In genomic region chr1:19311503-19311930, GRCh38 we compare ENCODE assay signal across 8 cellular contexts. TPM values are rescaled to one million over a fixed set of nuclear protein-coding genes. Genes with fewer than 3 reads are reported as not detected.
DNase-seq lines count a peak whose midpoint lies in the region; ATAC-seq and TF ChIP-seq lines count a peak whose summit lies in the region.

No MANE protein-coding gene starts in this region.

- H3K36me3 ChIP-seq in WERI-Rb-1: peaks cover 44% of the 10 kb centered on the region

- H3K27me3 Mint-ChIP-seq in progenitor cell of endocrine pancreas: no peaks in the 10 kb centered on the region

- H3K4me3 Mint-ChIP-seq in progenitor cell of endocrine pancreas (ENCODE audit: low read depth): peak overlapping the region; percentile 88

- TF ChIP-seq CTCF in GM12865 (IDR thresholded peaks at IDR 0.05; ENCODE audit: insufficient read depth, low read depth, low read length, missing control alignments): no peak
- TF ChIP-seq CTCF in WERI-Rb-1 (IDR thresholded peaks at IDR 0.05; ENCODE audit: low read depth, low read length): no peak
- no peak for TF ChIP-seq CTCF in fibroblast of villous mesenchyme (IDR thresholded peaks at IDR 0.05; ENCODE audit: insufficient read depth, low read depth, low read length)
- TF ChIP-seq CTCF in progenitor cell of endocrine pancreas (IDR thresholded peaks at IDR 0.05; ENCODE audit: unreplicated experiment): no peak

- no peaks in the 10 kb centered on the region for H3K9me3 ChIP-seq in WERI-Rb-1 (ENCODE audit: severe bottlenecking)

- peak overlapping the region; percentile 89 for H3K27ac ChIP-seq in WERI-Rb-1

- no peaks in the 10 kb centered on the region for H3K9me3 Mint-ChIP-seq in progenitor cell of endocrine pancreas (ENCODE audit: low read depth)

- DNase-seq in GM12865 (ENCODE audit: low read depth) (no peak), WERI-Rb-1 (peak; percentile 29), fibroblast of villous mesenchyme (ENCODE audit: low read depth) (no peak), progenitor cell of endocrine pancreas (ENCODE audit: low spot score, unreplicated experiment) (no peak), SHP77 (lab: John Stamatoyannopoulos, UW) (no peak), globus pallidus (ENCODE audit: low spot score) (no peak)

- ATAC-seq in HG02973 (IDR thresholded peaks at IDR 0.05; ENCODE audit: unreplicated experiment): peak; percentile 12
- no peak for ATAC-seq in GM21528 (IDR thresholded peaks at IDR 0.05; ENCODE audit: low FRiP score, unreplicated experiment)

- H3K36me3 Mint-ChIP-seq in progenitor cell of endocrine pancreas (ENCODE audit: insufficient read depth): peaks cover 12% of the 10 kb centered on the region

- peak overlapping the region; percentile 80 for H3K4me3 ChIP-seq in GM12865 (ENCODE audit: low read depth, low read length)
- H3K4me3 ChIP-seq in WERI-Rb-1 (ENCODE audit: low read depth, low read length): peak overlapping the region; percentile 86
- peak overlapping the region; percentile 84 for H3K4me3 ChIP-seq in fibroblast of villous mesenchyme (ENCODE audit: low read depth, low read length)

- peaks cover 15% of the 10 kb centered on the region for H3K4me1 Mint-ChIP-seq in progenitor cell of endocrine pancreas (ENCODE audit: low read depth)

- peak overlapping the region; percentile 79 for H3K27ac Mint-ChIP-seq in progenitor cell of endocrine pancreas

- H3K27me3 ChIP-seq in WERI-Rb-1 (ENCODE audit: insufficient read depth, low read depth, severe bottlenecking): no peaks in the 10 kb centered on the region

RNA-seq across cellular contexts. Expression of gene AKR7A2, which starts 0.4 kb away (rescaled TPM):
- total RNA-seq in fibroblast of villous mesenchyme: 55.3 and 57.3 TPM in 2 replicates
- 53.7 and 55.8 TPM in 2 replicates for total RNA-seq in progenitor cell of endocrine pancreas

RNA-seq across cellular contexts. Expression of gene SLC66A1, which starts 0.6 kb away (rescaled TPM):
- total RNA-seq in fibroblast of villous mesenchyme: 18.6 and 28.3 TPM in 2 replicates
- total RNA-seq in progenitor cell of endocrine pancreas: 25.7 and 26.7 TPM in 2 replicates

RNA-seq across cellular contexts. Expression of gene AKR7A3, which starts 22.9 kb away (rescaled TPM):
- total RNA-seq in fibroblast of villous mesenchyme (0.43 and 1.3 TPM in 2 replicates), progenitor cell of endocrine pancreas (2.1 and 2.7 TPM in 2 replicates)

RNA-seq across cellular contexts. Expression of gene MRTO4, which starts 59.9 kb away (rescaled TPM):
- total RNA-seq in fibroblast of villous mesenchyme (21.9 and 26.3 TPM in 2 replicates), progenitor cell of endocrine pancreas (27.8 and 33.9 TPM in 2 replicates)
